ENCODE assay signal across 1 cellular context in the genomic region with DNA sequence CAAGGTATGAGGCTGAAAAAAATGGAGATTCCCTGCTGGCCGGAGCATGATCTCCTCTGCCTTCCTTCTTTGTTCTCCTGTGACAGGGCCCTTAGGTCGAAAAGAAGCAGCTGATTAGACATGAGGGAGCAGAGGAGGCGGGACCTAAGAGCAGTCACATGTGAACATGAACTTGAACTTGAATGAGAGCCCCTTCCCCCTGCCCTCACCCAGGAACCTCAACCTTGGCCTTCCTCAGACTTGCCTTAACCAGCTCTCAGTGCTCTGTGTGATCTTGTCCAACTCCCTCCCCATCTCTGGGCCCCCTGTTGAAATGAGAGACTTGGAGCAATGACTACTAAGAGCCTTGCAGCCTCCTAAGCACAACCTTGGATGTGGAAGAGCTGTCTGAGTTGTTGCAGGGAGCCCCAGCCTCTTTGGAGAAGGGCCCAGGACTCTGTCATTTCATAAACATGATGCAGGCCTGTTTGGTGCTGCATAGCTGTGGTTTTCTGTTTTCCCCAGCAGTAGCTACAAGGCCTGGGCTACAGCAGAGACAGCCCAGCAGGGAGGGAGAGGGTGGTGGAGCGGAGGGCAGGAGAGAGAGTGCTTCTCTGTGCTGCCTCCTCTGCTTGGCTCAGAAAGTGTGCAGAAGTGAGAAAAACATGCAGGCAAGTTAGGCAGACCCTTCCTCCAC.
TF ChIP-seq lines count a peak whose summit lies in the region.

No MANE protein-coding gene starts in this region.

TF ChIP-seq in IMR-90, 13 proteins besides CTCF, POLR2A, EP300 and RAD21:
- TF ChIP-seq RFX5 (IDR thresholded peaks at IDR 0.05; ENCODE audit: low read depth, low read length): no peak
- TF ChIP-seq, protein P1, sequence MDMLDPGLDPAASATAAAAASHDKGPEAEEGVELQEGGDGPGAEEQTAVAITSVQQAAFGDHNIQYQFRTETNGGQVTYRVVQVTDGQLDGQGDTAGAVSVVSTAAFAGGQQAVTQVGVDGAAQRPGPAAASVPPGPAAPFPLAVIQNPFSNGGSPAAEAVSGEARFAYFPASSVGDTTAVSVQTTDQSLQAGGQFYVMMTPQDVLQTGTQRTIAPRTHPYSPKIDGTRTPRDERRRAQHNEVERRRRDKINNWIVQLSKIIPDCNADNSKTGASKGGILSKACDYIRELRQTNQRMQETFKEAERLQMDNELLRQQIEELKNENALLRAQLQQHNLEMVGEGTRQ (IDR thresholded peaks at IDR 0.05; ENCODE audit: low read depth, low read length): no peak
- TF ChIP-seq MAZ (IDR thresholded peaks at IDR 0.05; ENCODE audit: borderline replicate concordance, low read depth, low read length): peak; percentile 88; the same call in 1 of the 2 replicates
- TF ChIP-seq CHD1 (IDR thresholded peaks at IDR 0.05; ENCODE audit: low read depth, low read length): no peak
- TF ChIP-seq SMC3 (IDR thresholded peaks at IDR 0.05; ENCODE audit: low read depth, low read length): peak; percentile 29
- TF ChIP-seq CEBPB (IDR thresholded peaks at IDR 0.05; ENCODE audit: low read depth, low read length): peak; percentile 44
- peak; percentile 6; the same call in 1 of the 2 replicates for TF ChIP-seq FOS (IDR thresholded peaks at IDR 0.05; ENCODE audit: low read depth, low read length)
- TF ChIP-seq RCOR1 (IDR thresholded peaks at IDR 0.05; ENCODE audit: insufficient replicate concordance, low read length): peak; percentile 45
